8 cellular contexts compared by ENCODE assay signal in genomic region chr1:10867138-10867721, GRCh38.
DNase-seq lines count a peak whose midpoint lies in the region; ATAC-seq and TF ChIP-seq lines count a peak whose summit lies in the region.

No MANE protein-coding gene starts in this region.

- DNase-seq in NCI-H187 (lab: John Stamatoyannopoulos, UW), result peak; percentile 15 to 55
- DNase-seq in NCI-H187 treated with DMSO at 0.1 percent for 48 hours (lab: John Stamatoyannopoulos, UW), result no peak
- DNase-seq in NCI-H128 (lab: John Stamatoyannopoulos, UW; ENCODE audit: unreplicated experiment), result peak; percentile 69
- DNase-seq in activated CD4-positive, alpha-beta T cell treated with anti-CD3 and anti-CD28 coated beads for 24 hours (ENCODE audit: low read depth in 2 of 2), result peak; percentile 39 to 47
- DNase-seq in cerebellum (ENCODE audit: low spot score), result peak; percentile 74
- peak; percentile 74 for DNase-seq in lower lobe of right lung
- DNase-seq in stimulated activated CD8-positive, alpha-beta memory T cell treated with anti-CD3 and anti-CD28 coated beads, Interleukin-12 subunit alpha, Interleukin-12 subunit beta, amount 100 ng/mL, for 1 hour (ENCODE audit: low read depth), result peak; percentile 42

- no peaks in the 10 kb centered on the region for H3K9me3 ChIP-seq in lower lobe of right lung

- no peak overlapping the region for H3K27ac ChIP-seq in lower lobe of right lung

- peak overlapping the region; percentile 36 for H3K4me3 ChIP-seq in lower lobe of right lung

- ATAC-seq in lower lobe of right lung (peak; percentile 91 to 92), GM19463 (IDR thresholded peaks at IDR 0.05; ENCODE audit: unreplicated experiment) (no peak)

- TF ChIP-seq CTCF in lower lobe of right lung (IDR thresholded peaks at IDR 0.05), result peak; percentile 68

- no peaks in the 10 kb centered on the region for H3K36me3 ChIP-seq in lower lobe of right lung

- H3K27me3 ChIP-seq in lower lobe of right lung (ENCODE audit: low read depth), result peaks cover 35% of the 10 kb centered on the region

- peaks cover 16% of the 10 kb centered on the region for H3K4me1 ChIP-seq in lower lobe of right lung

- intact Hi-C loops in lower lobe of right lung (cut with DNase I), result loop anchor here (10.0 kb wide), 1 partner anchor 352 kb away; no protein-coding TSS in a partner anchor
